7 cellular contexts compared by ENCODE assay signal in genomic region chr5:176446884-176447537, GRCh38. TPM values are rescaled to one million over a fixed set of nuclear protein-coding genes. Genes with fewer than 3 reads are reported as not detected.
DNase-seq lines count a peak whose midpoint lies in the region; TF ChIP-seq lines count a peak whose summit lies in the region.

No MANE protein-coding gene starts in this region.

- H3K27ac ChIP-seq in H9 (ENCODE audit: insufficient read length, low read depth, low read length) (peak overlapping the region; percentile 74), SJCRH30 (peak overlapping the region; percentile 93), cingulate gyrus (ENCODE audit: low read depth, low read length) (peak overlapping the region; percentile 93), mesenchymal stem cell (ENCODE audit: low read length, poor library complexity, severe bottlenecking) (peak overlapping the region; percentile 97), vagina (peak overlapping the region; percentile 96)

- H3K4me1 ChIP-seq in H9 (ENCODE audit: insufficient read depth, low read length) (peaks cover 2% of the 10 kb centered on the region; the same call in 1 of the 2 replicates), SJCRH30 (peaks cover 5% of the 10 kb centered on the region; the same call in 1 of the 2 replicates), mesenchymal stem cell (ENCODE audit: control insufficient read depth, insufficient read depth, low read depth, low read length) (peaks cover 5% of the 10 kb centered on the region), vagina (peaks cover 41% of the 10 kb centered on the region)

- H3K9ac ChIP-seq in H9 (ENCODE audit: extremely low read depth, insufficient read length, low read length), result peak overlapping the region; percentile 89
- peak overlapping the region; percentile 100 for H3K9ac ChIP-seq in mesenchymal stem cell (ENCODE audit: low read length)

- peak overlapping the region; percentile 77 for H3K4me2 ChIP-seq in H9 (ENCODE audit: insufficient read depth, insufficient read length, low read length)
- H3K4me2 ChIP-seq in mesenchymal stem cell (ENCODE audit: low read length, poor library complexity, severe bottlenecking), result peak overlapping the region; percentile 81

- intact Hi-C loops in vagina (cut with DNase I) (no loop called here), posterior vena cava (cut with DNase I) (loop anchor here (5.0 to 10.0 kb wide), 2 partner anchors 35 to 88 kb away; partner anchors contain the start of gene RNF44 (in 2 of the 2))

- H4K8ac ChIP-seq in H9 (replicated peaks; ENCODE audit: insufficient read length, low read depth, low read length) (no peak overlapping the region), mesenchymal stem cell (ENCODE audit: low read length) (peak overlapping the region; percentile 87)

- no peak overlapping the region for H4K5ac ChIP-seq in H9 (ENCODE audit: insufficient read length, low read depth, low read length)

- H3K9me3 Mint-ChIP-seq in H9, result no peaks in the 10 kb centered on the region; a peak in 1 of 5 replicates

- peaks cover 11 to 22% of the 10 kb centered on the region in 2 experiments for H3K4me1 Mint-ChIP-seq in H9

- H3K4ac ChIP-seq in H9 (ENCODE audit: low read depth, low read length), result no peak overlapping the region
- peak overlapping the region; percentile 77 to 96 for H3K4ac ChIP-seq in mesenchymal stem cell (ENCODE audit: low read depth in 1 of 2, low read length in 2 of 2)

- no peaks in the 10 kb centered on the region for H4K20me1 ChIP-seq in H9 (ENCODE audit: control insufficient read depth, insufficient read depth, insufficient read length)

- no peak overlapping the region for H2BK15ac ChIP-seq in H9 (ENCODE audit: low read depth, low read length)
- H2BK15ac ChIP-seq in mesenchymal stem cell (ENCODE audit: low read depth, poor library complexity, severe bottlenecking), result peak overlapping the region; percentile 49

- H2BK20ac ChIP-seq in H9 (ENCODE audit: low read depth, low read length, poor library complexity, severe bottlenecking), result no peak overlapping the region

- no peak overlapping the region for H3K23ac ChIP-seq in H9 (ENCODE audit: insufficient read length, low read depth, low read length)
- H3K23ac ChIP-seq in mesenchymal stem cell (ENCODE audit: low read length in 2 of 2), result no peak overlapping the region

- H3K79me1 ChIP-seq in H9 (ENCODE audit: insufficient read depth, low read depth, low read length, poor library complexity, severe bottlenecking) (peaks cover 8% of the 10 kb centered on the region), mesenchymal stem cell (replicated peaks; ENCODE audit: low read length, poor library complexity, severe bottlenecking) (no peaks in the 10 kb centered on the region)

- peak overlapping the region; percentile 74 for H3K4me3 ChIP-seq in SJCRH30
- peak overlapping the region; percentile 74 to 100 for H3K4me3 ChIP-seq in mesenchymal stem cell (ENCODE audit: insufficient read depth in 1 of 2, low read depth in 1 of 2, low read length in 2 of 2)
- peak overlapping the region; percentile 76 to 97 for H3K4me3 ChIP-seq in vagina

- H3T11ph ChIP-seq in H9 (ENCODE audit: low read length), result no peak overlapping the region

- peaks cover 0 to 4% (median 0%) of the 10 kb centered on the region in 3 experiments; a peak in 3 of 7 replicates for H3K36me3 Mint-ChIP-seq in H9 (ENCODE audit: insufficient read depth in 1 of 3, low read depth in 3 of 3)

- H3K18ac ChIP-seq in H9 (ENCODE audit: insufficient read length, low read depth, low read length) (peak overlapping the region; percentile 90), mesenchymal stem cell (ENCODE audit: low read depth in 1 of 2, low read length in 2 of 2) (peak overlapping the region; percentile 87 to 92)

- H3K9me3 ChIP-seq in H9 (ENCODE audit: control insufficient read depth, low read depth, low read length) (no peaks in the 10 kb centered on the region), SJCRH30 (replicated peaks) (no peaks in the 10 kb centered on the region), mesenchymal stem cell (ENCODE audit: control insufficient read depth, low read length) (no peaks in the 10 kb centered on the region), vagina (no peaks in the 10 kb centered on the region)

- H3K36me3 ChIP-seq in SJCRH30, result peaks cover 2% of the 10 kb centered on the region; the same call in 1 of the 2 replicates
- H3K36me3 ChIP-seq in mesenchymal stem cell (ENCODE audit: control insufficient read depth in 1 of 2, insufficient read depth in 2 of 2, low read depth in 1 of 2, low read length in 2 of 2), result no peaks in the 10 kb centered on the region
- no peaks in the 10 kb centered on the region for H3K36me3 ChIP-seq in vagina

- no peak overlapping the region for H2BK12ac ChIP-seq in H9 (ENCODE audit: insufficient read length, low read depth, low read length)
- H2BK12ac ChIP-seq in mesenchymal stem cell (ENCODE audit: low read length in 2 of 2), result peak overlapping the region in 1 of 2 experiments; percentile 25

- peak overlapping the region; percentile 97 to 98 for H3K4me3 Mint-ChIP-seq in H9

- H3K79me2 ChIP-seq in H9 (ENCODE audit: insufficient read depth, low read length), result peaks cover 8% of the 10 kb centered on the region; the same call in 1 of the 2 replicates

- TF ChIP-seq POLR2A in vagina (IDR thresholded peaks at IDR 0.05), result no peak

- H2AFZ ChIP-seq in H9 (ENCODE audit: low read length) (no peak overlapping the region), mesenchymal stem cell (ENCODE audit: low read depth, low read length) (no peak overlapping the region)

- H2AK5ac ChIP-seq in H9 (ENCODE audit: insufficient read length, low read length), result no peak overlapping the region
- H2AK5ac ChIP-seq in mesenchymal stem cell (ENCODE audit: low read length, severe bottlenecking), result peak overlapping the region; percentile 29

- DNase-seq in H9, result peak; percentile 43
- peak in 1 of 2 experiments; percentile 17 for DNase-seq in SJCRH30
- DNase-seq in mesenchymal stem cell, result no peak
- peak in 1 of 2 donors; percentile 87 for DNase-seq in vagina (ENCODE audit: extremely low spot score in 2 of 2)
- no peak for DNase-seq in NCI-H1048 (lab: John Stamatoyannopoulos, UW)
- DNase-seq in posterior vena cava (ENCODE audit: low spot score), result no peak

- peaks cover 8% of the 10 kb centered on the region for H3K23me2 ChIP-seq in H9 (ENCODE audit: insufficient read length, low read depth, low read length, poor library complexity, severe bottlenecking)

- H3K14ac ChIP-seq in H9 (ENCODE audit: insufficient read depth, low read length) (peak overlapping the region; percentile 77; the same call in 1 of the 2 replicates), mesenchymal stem cell (ENCODE audit: low read length in 2 of 2) (peak overlapping the region; percentile 23 to 62)

- no peak overlapping the region for H2BK120ac ChIP-seq in H9 (ENCODE audit: low read depth, low read length, poor library complexity, severe bottlenecking)
- peak overlapping the region; percentile 61 for H2BK120ac ChIP-seq in mesenchymal stem cell (ENCODE audit: low read depth, low read length)

- TF ChIP-seq CTCF in H9 (conservative IDR thresholded peaks at IDR 0.05) (no peak), vagina (IDR thresholded peaks at IDR 0.05) (no peak)

- WGBS in H9 (ENCODE audit: extremely low coverage, insufficient read length, low lambda C conversion rate), result no CpG with 5 or more reads among the region's 24 CpGs
- 22% methylated on average over 24 of the region's 24 CpGs for WGBS in mesenchymal stem cell

- H3K27me3 Mint-ChIP-seq in H9 (ENCODE audit: low read depth), result no peaks in the 10 kb centered on the region; the same call in 1 of the 2 replicates

- H3K56ac ChIP-seq in H9 (ENCODE audit: insufficient read length, low read depth, low read length), result no peak overlapping the region

- H4K91ac ChIP-seq in H9 (ENCODE audit: insufficient read length, low read depth, low read length), result no peak overlapping the region
- peak overlapping the region; percentile 84 for H4K91ac ChIP-seq in mesenchymal stem cell (ENCODE audit: low read length)

- H2BK5ac ChIP-seq in H9 (ENCODE audit: insufficient read length, low read length) (no peak overlapping the region), mesenchymal stem cell (ENCODE audit: low read depth, low read length, poor library complexity, severe bottlenecking) (no peak overlapping the region)

- no peaks in the 10 kb centered on the region for H3K27me3 ChIP-seq in H9 (ENCODE audit: insufficient read depth, low read length)
- no peaks in the 10 kb centered on the region; the same call in 1 of the 2 replicates for H3K27me3 ChIP-seq in SJCRH30
- no peaks in the 10 kb centered on the region for H3K27me3 ChIP-seq in mesenchymal stem cell (ENCODE audit: control insufficient read depth in 1 of 2, insufficient read depth in 1 of 2, low read length in 2 of 2)
- H3K27me3 ChIP-seq in vagina, result no peaks in the 10 kb centered on the region

- peak overlapping the region; percentile 98 to 100 (median 99) for H3K27ac Mint-ChIP-seq in H9

RNA-seq across cellular contexts. Expression of gene FAF2, which starts 1.2 kb away (rescaled TPM):
- total RNA-seq in H9 (2021) (42.4 and 44.4 TPM in 2 replicates), vagina (25.3 TPM), posterior vena cava (10 to 100 TPM; 27.3 to 27.7 TPM)
- 51.7 and 52.5 TPM in 2 replicates for total RNA-seq in SJCRH30 (2014; rRNA removed; shearing (Covaris generic))
- polyA plus RNA-seq in mesenchymal stem cell (2013, experiment 1 of 2), result 45.1 TPM
- polyA plus RNA-seq in mesenchymal stem cell (2013, experiment 2 of 2), result 44.4 TPM

RNA-seq across cellular contexts. Expression of gene CLTB, which starts 30.7 kb away (rescaled TPM):
- total RNA-seq in H9 (2021) (31.6 and 34.5 TPM in 2 replicates), vagina (254 TPM), posterior vena cava (100 to 1,000 TPM; 147 to 179 TPM)
- total RNA-seq in SJCRH30 (2014; rRNA removed; shearing (Covaris generic)), result 28.3 and 29.6 TPM in 2 replicates
- polyA plus RNA-seq in mesenchymal stem cell (2013, experiment 1 of 2), result 85.7 TPM
- 88.1 TPM for polyA plus RNA-seq in mesenchymal stem cell (2013, experiment 2 of 2)

RNA-seq across cellular contexts. Expression of gene HIGD2A, which starts 58.5 kb away (rescaled TPM):
- total RNA-seq in H9 (2021) (92.3 and 92.8 TPM in 2 replicates), vagina (124 TPM), posterior vena cava (10 to 100 TPM; 66.9 to 90.4 TPM)
- 170 and 175 TPM in 2 replicates for total RNA-seq in SJCRH30 (2014; rRNA removed; shearing (Covaris generic))
- 225 TPM for polyA plus RNA-seq in mesenchymal stem cell (2013, experiment 1 of 2)
- polyA plus RNA-seq in mesenchymal stem cell (2013, experiment 2 of 2), result 222 TPM

RNA-seq across cellular contexts. Expression of gene NOP16, which starts 58.6 kb away (rescaled TPM):
- total RNA-seq in H9 (2021) (104 and 114 TPM in 2 replicates), vagina (48.6 TPM), posterior vena cava (10 to 100 TPM; 17.5 to 18.1 TPM)
- total RNA-seq in SJCRH30 (2014; rRNA removed; shearing (Covaris generic)), result 47.8 and 52.9 TPM in 2 replicates
- polyA plus RNA-seq in mesenchymal stem cell (2013, experiment 1 of 2), result 17.4 TPM
- 18.6 TPM for polyA plus RNA-seq in mesenchymal stem cell (2013, experiment 2 of 2)
